8 cellular contexts compared by ENCODE assay signal in genomic region chr18:35376742-35377695, GRCh38. TPM values are rescaled to one million over a fixed set of nuclear protein-coding genes. Genes with fewer than 3 reads are reported as not detected.
A peak's percentile ranks its signal among the peaks of the same experiment; 100 is the strongest.
DNase-seq lines count a peak whose midpoint lies in the region; ATAC-seq and TF ChIP-seq lines count a peak whose summit lies in the region.

ZNF396 (minus strand) TSS chr18:35377337; CDS start chr18:35374292, 3,045 bp downstream.

- peaks cover 4% of the 10 kb centered on the region for H3K9me3 ChIP-seq in left ventricle myocardium inferior (replicated peaks)
- no peaks in the 10 kb centered on the region for H3K9me3 ChIP-seq in upper lobe of right lung

- H3K4me1 ChIP-seq in left ventricle myocardium inferior (peaks cover 14% of the 10 kb centered on the region), upper lobe of right lung (peaks cover 5% of the 10 kb centered on the region)

- H3K27ac ChIP-seq in left ventricle myocardium inferior (replicated peaks) (peak within 1 kb of the TSS; percentile 16), upper lobe of right lung (peak within 1 kb of the TSS; percentile 75)

- intact Hi-C loops in left ventricle myocardium inferior (cut with micrococcal nuclease): no loop called here
- intact Hi-C loops in posterior vena cava (cut with DNase I): no loop called here
- intact Hi-C loops in upper lobe of right lung (cut with DNase I): no loop called here

- ATAC-seq in upper lobe of right lung: peak; percentile 97

- H3K4me3 ChIP-seq in H7 (ENCODE audit: insufficient read depth, low read depth, low read length): peak within 1 kb of the TSS; percentile 75
- H3K4me3 ChIP-seq in left ventricle myocardium inferior: peak within 1 kb of the TSS; percentile 89
- peak within 1 kb of the TSS; percentile 84 for H3K4me3 ChIP-seq in upper lobe of right lung

- DNase-seq in Daoy (ENCODE audit: low read depth) (peak; percentile 76), H7 (peak; percentile 92), M059J (ENCODE audit: low read depth) (peak; percentile 73), SW 1271 (lab: John Stamatoyannopoulos, UW) (peak; percentile 37 to 69), left ventricle myocardium inferior (peak; percentile 85), posterior vena cava (ENCODE audit: low spot score) (peak; percentile 96), upper lobe of right lung (peak; percentile 95)
- peak; percentile 40 for DNase-seq in activated naive CD8-positive, alpha-beta T cell treated with anti-CD3 and anti-CD28 coated beads, Interleukin-2, amount 50 U/mL, for 16 hours (ENCODE audit: low read depth, low spot score)

- H3K27me3 ChIP-seq in H7 (ENCODE audit: control insufficient read depth, insufficient read depth, low read length) (no peaks in the 10 kb centered on the region; the same call in 1 of the 2 replicates), left ventricle myocardium inferior (ENCODE audit: low read depth) (peaks cover 8% of the 10 kb centered on the region), upper lobe of right lung (no peaks in the 10 kb centered on the region)

- H3K36me3 ChIP-seq in H7 (replicated peaks; ENCODE audit: control insufficient read depth, insufficient read depth, low read length) (no peaks in the 10 kb centered on the region), left ventricle myocardium inferior (no peaks in the 10 kb centered on the region), upper lobe of right lung (no peaks in the 10 kb centered on the region)

- TF ChIP-seq CTCF in left ventricle myocardium inferior (IDR thresholded peaks at IDR 0.05; ENCODE audit: borderline replicate concordance): no peak
- TF ChIP-seq CTCF in upper lobe of right lung (IDR thresholded peaks at IDR 0.05): no peak

RNA-seq across cellular contexts. Expression of gene ZNF396, which starts in this region (rescaled TPM):
- 0.74 and 5.4 TPM in 2 replicates for total RNA-seq in Daoy (2014; rRNA removed; shearing (Covaris generic))
- 1.4 and 2.0 TPM in 2 replicates for total RNA-seq in H7 (2014; rRNA removed; shearing (Covaris generic))
- total RNA-seq in M059J (2014; rRNA removed; shearing (Covaris generic)): 1.7 TPM in 2 replicates
- total RNA-seq in left ventricle myocardium inferior (0.71 TPM), posterior vena cava (1 to 10 TPM; 1.7 to 3.4 TPM), upper lobe of right lung (3.1 TPM)

Comparison
In these comparisons a context has a peak if more than half of its experiments do, and no peak if none do; other contexts are left out.
1. Peak in every context shown above with its lines: DNase-seq, ATAC-seq, H3K4me3 ChIP-seq and H3K27ac ChIP-seq.
2. Peak in DNase-seq, H3K4me3 ChIP-seq and H3K27ac ChIP-seq in left ventricle myocardium inferior; RNA of the gene not detected or under 1 TPM.
3. DNase-seq: peak in every context shown above with its lines; median percentile 96 in posterior vena cava; 95 in upper lobe of right lung; 92 in H7; 85 in left ventricle myocardium inferior; 76 in Daoy; 73 in M059J; 53 in SW 1271; 40 in activated naive CD8-positive, alpha-beta T cell treated with anti-CD3 and anti-CD28 coated beads, Interleukin-2, amount 50 U/mL, for 16 hours.